ENCODE assay signal across 17 cellular contexts in the genomic region with DNA sequence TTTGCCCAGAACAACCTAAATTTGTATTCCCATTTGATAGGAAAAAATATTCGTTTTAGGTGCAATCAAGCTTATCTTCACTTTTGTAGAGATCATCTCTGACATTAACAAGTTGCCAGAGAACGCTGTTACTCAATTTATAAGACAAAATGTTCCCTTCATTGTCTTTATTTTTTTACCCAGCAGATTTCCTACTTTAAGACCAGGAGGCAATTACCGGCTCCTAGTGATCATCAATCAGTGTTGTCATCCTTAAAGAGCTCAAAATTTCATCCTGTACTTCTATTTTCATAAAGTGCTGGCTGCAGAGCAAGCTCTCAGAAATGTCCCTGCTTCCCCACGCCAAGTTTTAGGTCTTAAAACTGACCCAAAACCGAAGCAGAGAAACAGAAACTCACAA.
"Had no signal": no experiment of that assay in that cellular context is flagged by ENCODE, and none has a peak within 500 bp of the region (broad histone marks: within the 10 kb centered on the region; RNA-seq: fewer than 3 reads in every experiment).

No MANE protein-coding gene starts in this region.

- H3K27me3 ChIP-seq: brain microvascular endothelial cell, SJCRH30 had no signal

- H3K36me3 ChIP-seq: brain microvascular endothelial cell, SJCRH30 had no signal

- H3K9me3 ChIP-seq: psoas muscle, SJCRH30 had no signal

- H3K27ac ChIP-seq: brain microvascular endothelial cell, psoas muscle, SJCRH30 had no signal

- ATAC-seq: activated CD8-positive, alpha-beta T cell treated with anti-CD3 and anti-CD28 coated beads, Interleukin-2, amount 10 ng/mL, durations not matched to agents 7 days and 5 days; effector memory CD8-positive, alpha-beta T cell; T-helper 17 cell; WTC11 had no signal

- H3K4me3 ChIP-seq: psoas muscle, SJCRH30 had no signal

- DNase-seq: activated CD4-positive, alpha-beta T cell treated with anti-CD3 and anti-CD28 coated beads for 48 hours; activated CD8-positive, alpha-beta memory T cell treated with anti-CD3 and anti-CD28 coated beads, Interleukin-2, amount 50 U/mL, for 4 hours; activated CD8-positive, alpha-beta T cell treated with anti-CD3 and anti-CD28 coated beads, Interleukin-2, amount 10 ng/mL, durations not matched to agents 7 days and 5 days; activated effector memory CD4-positive, alpha-beta T cell treated with anti-CD3 and anti-CD28 coated beads, Interleukin-2, amount 50 U/mL, for 16 hours; activated T-cell treated with anti-CD3 and anti-CD28 coated beads, Interleukin-2, amount 50 U/mL, for 48 hours; amygdala; brain microvascular endothelial cell; effector memory CD8-positive, alpha-beta T cell; hypothalamus; kidney glomerular epithelial cell; nephron progenitor cell; psoas muscle; SJCRH30; stimulated activated CD4-positive, alpha-beta T cell treated with anti-CD3 and anti-CD28 coated beads, Interleukin-1b, Interleukin-23, amount 100 ng/mL, for 48 hours; T-helper 17 cell; trophoblast cell had no signal

- H3K4me1 ChIP-seq: psoas muscle, SJCRH30 had no signal
